14 cellular contexts compared by ENCODE assay signal in the genomic region with DNA sequence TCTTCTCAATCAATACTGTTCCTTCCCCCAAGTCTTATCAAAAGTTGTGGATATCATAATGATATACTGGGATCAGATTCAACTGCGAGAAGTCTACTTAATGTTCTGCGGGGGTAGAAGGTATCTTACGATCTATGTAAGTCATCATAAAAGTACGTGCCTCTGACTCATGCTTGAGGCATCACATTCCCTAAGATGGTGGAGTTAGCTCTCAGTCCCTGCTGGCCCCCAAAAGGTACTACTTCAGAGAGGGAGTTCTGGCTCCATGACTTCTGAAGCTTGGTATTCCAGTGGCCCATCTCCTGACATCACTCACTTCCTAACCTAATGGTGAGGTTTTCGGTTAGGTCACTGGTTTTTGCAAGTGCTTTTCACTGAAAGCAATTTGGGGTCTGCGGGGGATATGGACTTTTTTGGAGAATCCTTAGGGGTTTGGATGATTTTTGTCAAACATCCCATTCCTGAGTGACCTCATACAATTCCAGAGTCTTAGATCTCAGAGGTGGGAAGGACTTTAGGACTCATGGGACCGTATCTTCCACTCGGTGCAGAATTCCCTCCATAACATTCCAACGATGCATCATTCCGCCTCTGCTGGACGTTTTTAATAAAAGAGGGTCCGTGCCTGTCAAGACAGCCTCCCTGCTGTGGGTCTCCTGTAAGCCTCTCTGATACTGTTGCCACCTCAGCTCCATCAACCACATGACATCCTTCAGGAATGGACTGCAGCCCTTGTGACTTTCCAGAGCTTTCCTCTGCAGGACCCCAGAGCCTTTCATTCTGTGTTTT.
DNase-seq lines count a peak whose midpoint lies in the region; ATAC-seq and TF ChIP-seq lines count a peak whose summit lies in the region.
"Had no signal": no experiment of that assay in that cellular context is flagged by ENCODE, and none has a peak within 500 bp of the region (broad histone marks: within the 10 kb centered on the region; RNA-seq: fewer than 3 reads in every experiment).

No MANE protein-coding gene starts in this region.

- no peaks in the 10 kb centered on the region for H4K20me1 ChIP-seq in SK-N-SH (ENCODE audit: insufficient read depth)

- no peak overlapping the region for H2AFZ ChIP-seq in SK-N-SH (ENCODE audit: low read depth)

- 19% methylated on average over 12 of the region's 12 CpGs for WGBS in SK-N-SH (ENCODE audit: low lambda C conversion rate)

- H3K4me3 Mint-ChIP-seq in WTC11 = no peak overlapping the region
- H3K4me3 Mint-ChIP-seq in CD4-positive, alpha-beta T cell = no peak overlapping the region

- no peaks in the 10 kb centered on the region for H3K27me3 Mint-ChIP-seq in WTC11 (ENCODE audit: low read depth)
- H3K27me3 Mint-ChIP-seq in CD4-positive, alpha-beta T cell = no peaks in the 10 kb centered on the region

- H3K9me2 ChIP-seq in SK-N-SH = no peaks in the 10 kb centered on the region

- H3K4me2 ChIP-seq in SK-N-SH = no peak overlapping the region

- TF ChIP-seq RAD21 in SK-N-SH (IDR thresholded peaks at IDR 0.05; ENCODE audit: low read length) = no peak

- H3F3A ChIP-seq in SK-N-SH (replicated peaks; ENCODE audit: insufficient read depth) = no peaks in the 10 kb centered on the region

- TF ChIP-seq CTCF in SK-N-SH (IDR thresholded peaks at IDR 0.05) (0 out of 2 replicates have a peak, but pooled peaks have one; percentile 12), WTC11 (IDR thresholded peaks at IDR 0.05) (no peak)
- no peak for TF ChIP-seq CTCF in CD4-positive, alpha-beta T cell (IDR thresholded peaks at IDR 0.05)

- ATAC-seq in SK-N-SH treated with all-trans-retinoic acid at 6 μM for 48 hours (no peak; the same call in 2 of the 3 replicates), WTC11 (0 out of 2 replicates have a peak, but pooled peaks have one; percentile 34), esophagus mucosa (no peak)
- ATAC-seq in CD4-positive, alpha-beta T cell (ENCODE audit: poor library complexity) = no peak

- TF ChIP-seq EP300 in SK-N-SH (IDR thresholded peaks at IDR 0.05; ENCODE audit: borderline replicate concordance in 1 of 2, low read depth in 1 of 2, low read length in 1 of 2) = no peak

- H3K9me3 Mint-ChIP-seq in WTC11 = peaks cover 17% of the 10 kb centered on the region
- no peaks in the 10 kb centered on the region for H3K9me3 Mint-ChIP-seq in CD4-positive, alpha-beta T cell

- no peaks in the 10 kb centered on the region; the same call in 1 of the 2 replicates for H3K36me3 Mint-ChIP-seq in WTC11
- H3K36me3 Mint-ChIP-seq in CD4-positive, alpha-beta T cell (ENCODE audit: low read depth) = peaks cover 9% of the 10 kb centered on the region

- no peak overlapping the region for H3K4me3 ChIP-seq in SK-N-SH (ENCODE audit: low read depth in 2 of 2, low read length in 1 of 2)
- H3K4me3 ChIP-seq: skin epidermis had no signal

- no peaks in the 10 kb centered on the region for H3K79me2 ChIP-seq in SK-N-SH (ENCODE audit: insufficient read depth)

- DNase-seq in SK-N-SH (no peak), WTC11 (ENCODE audit: low spot score) (no peak), glomerular endothelial cell (ENCODE audit: extremely low read depth, low read depth, low spot score) (peak; percentile 44), NK-92 (lab: John Stamatoyannopoulos, UW; ENCODE audit: unreplicated experiment) (no peak)
- no peak for DNase-seq in stimulated activated CD4-positive, alpha-beta T cell treated with anti-CD3 and anti-CD28 coated beads, Interleukin-2, amount 100 ng/mL, for 24 hours
- no peak for DNase-seq in CD4-positive, alpha-beta T cell
- DNase-seq: activated CD4-positive, alpha-beta T cell treated with anti-CD3 and anti-CD28 coated beads for 48 hours; activated gamma-delta T cell; cortex of kidney; GDM1; Karpas-422 had no signal

- CTCF ChIA-PET in SK-N-SH (lab: Yijun Ruan, JAX) (interaction anchor here (1.1 kb wide), 1 partner anchor 25 kb away, joined by 3 read pairs; no protein-coding TSS in a partner anchor), WTC11 (lab: Charles Lee) (no interaction called here)
- CTCF ChIA-PET in CD4-positive, alpha-beta T cell (lab: Charles Lee) = no interaction called here

- no peaks in the 10 kb centered on the region for H3K9me3 ChIP-seq in SK-N-SH
- H3K9me3 ChIP-seq in CD4-positive, alpha-beta T cell (ENCODE audit: control insufficient read depth, low read length) = no peaks in the 10 kb centered on the region

- intact Hi-C loops in CD4-positive, alpha-beta T cell (cut with DNase I, micrococcal nuclease) = no loop called here

- H3K27ac ChIP-seq in SK-N-SH (ENCODE audit: low read depth in 2 of 2, low read length in 1 of 2) = peak overlapping the region in 1 of 2 experiments; percentile 49; a peak in 2 of 4 replicates
- H3K27ac ChIP-seq in CD4-positive, alpha-beta T cell (ENCODE audit: low read depth, low read length) = no peak overlapping the region
- H3K27ac ChIP-seq: skin epidermis had no signal

- no peaks in the 10 kb centered on the region for H3K27me3 ChIP-seq in SK-N-SH (ENCODE audit: insufficient read depth)
- no peaks in the 10 kb centered on the region for H3K27me3 ChIP-seq in CD4-positive, alpha-beta T cell (ENCODE audit: control insufficient read depth, insufficient read depth, low read length)

- H3K4me1 Mint-ChIP-seq in WTC11 = peaks cover 6% of the 10 kb centered on the region
- no peaks in the 10 kb centered on the region for H3K4me1 Mint-ChIP-seq in CD4-positive, alpha-beta T cell (ENCODE audit: low read depth)

- H3K36me3 ChIP-seq in SK-N-SH (replicated peaks in 1 of 2; ENCODE audit: control insufficient read depth in 1 of 2, insufficient read depth in 2 of 2, low read length in 1 of 2) = no peaks in the 10 kb centered on the region

- H3K9ac ChIP-seq in SK-N-SH = no peak overlapping the region

- peaks cover 0 to 3% of the 10 kb centered on the region in 2 experiments; a peak in 1 of 4 replicates for H3K4me1 ChIP-seq in SK-N-SH (ENCODE audit: control insufficient read depth in 1 of 2, insufficient read depth in 2 of 2, low read depth in 1 of 2, low read length in 1 of 2)

- no peak overlapping the region for H3K27ac Mint-ChIP-seq in WTC11
- no peak overlapping the region for H3K27ac Mint-ChIP-seq in CD4-positive, alpha-beta T cell

- POLR2A ChIA-PET in SK-N-SH (lab: Yijun Ruan, JAX) = no interaction called here
- POLR2A ChIA-PET in WTC11 (lab: Charles Lee) = no interaction called here
- POLR2A ChIA-PET in CD4-positive, alpha-beta T cell (lab: Charles Lee) = no interaction called here

TF ChIP-seq in SK-N-SH, 30 proteins besides CTCF, POLR2A, EP300 and RAD21 (continues in another document):
- no peak for TF ChIP-seq FOXM1 (IDR thresholded peaks at IDR 0.05; ENCODE audit: low read depth)
- no peak for TF ChIP-seq RCOR1 (IDR thresholded peaks at IDR 0.05; ENCODE audit: low read length)
- peak; percentile 45; the same call in 1 of the 2 replicates for TF ChIP-seq FOSL2 (IDR thresholded peaks at IDR 0.05; ENCODE audit: borderline replicate concordance, low read depth)
- TF ChIP-seq RFX5 (IDR thresholded peaks at IDR 0.05; ENCODE audit: low read length) = no peak
- TF ChIP-seq FOXJ3 (CRISPR knock-in tag; IDR thresholded peaks at IDR 0.05) = no peak
- TF ChIP-seq, protein P1, sequence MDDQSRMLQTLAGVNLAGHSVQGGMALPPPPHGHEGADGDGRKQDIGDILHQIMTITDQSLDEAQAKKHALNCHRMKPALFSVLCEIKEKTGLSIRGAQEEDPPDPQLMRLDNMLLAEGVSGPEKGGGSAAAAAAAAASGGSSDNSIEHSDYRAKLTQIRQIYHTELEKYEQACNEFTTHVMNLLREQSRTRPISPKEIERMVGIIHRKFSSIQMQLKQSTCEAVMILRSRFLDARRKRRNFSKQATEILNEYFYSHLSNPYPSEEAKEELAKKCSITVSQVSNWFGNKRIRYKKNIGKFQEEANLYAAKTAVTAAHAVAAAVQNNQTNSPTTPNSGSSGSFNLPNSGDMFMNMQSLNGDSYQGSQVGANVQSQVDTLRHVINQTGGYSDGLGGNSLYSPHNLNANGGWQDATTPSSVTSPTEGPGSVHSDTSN (IDR thresholded peaks at IDR 0.05) = no peak
- TF ChIP-seq JUND (IDR thresholded peaks at IDR 0.05) = peak; percentile 43; the same call in 1 of the 2 replicates

TF ChIP-seq in SK-N-SH treated with all-trans-retinoic acid at 6 μM for 48 hours, 23 proteins besides CTCF, POLR2A, EP300 and RAD21 (continues in another document):
- TF ChIP-seq SNAI2 (CRISPR knock-in tag; IDR thresholded peaks at IDR 0.05) = no peak
- TF ChIP-seq GLIS3 (CRISPR knock-in tag; IDR thresholded peaks at IDR 0.05) = no peak

TF ChIP-seq in WTC11, 78 proteins besides CTCF, POLR2A, EP300 and RAD21 (continues in another document):
- TF ChIP-seq, protein P2, sequence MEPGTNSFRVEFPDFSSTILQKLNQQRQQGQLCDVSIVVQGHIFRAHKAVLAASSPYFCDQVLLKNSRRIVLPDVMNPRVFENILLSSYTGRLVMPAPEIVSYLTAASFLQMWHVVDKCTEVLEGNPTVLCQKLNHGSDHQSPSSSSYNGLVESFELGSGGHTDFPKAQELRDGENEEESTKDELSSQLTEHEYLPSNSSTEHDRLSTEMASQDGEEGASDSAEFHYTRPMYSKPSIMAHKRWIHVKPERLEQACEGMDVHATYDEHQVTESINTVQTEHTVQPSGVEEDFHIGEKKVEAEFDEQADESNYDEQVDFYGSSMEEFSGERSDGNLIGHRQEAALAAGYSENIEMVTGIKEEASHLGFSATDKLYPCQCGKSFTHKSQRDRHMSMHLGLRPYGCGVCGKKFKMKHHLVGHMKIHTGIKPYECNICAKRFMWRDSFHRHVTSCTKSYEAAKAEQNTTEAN (CRISPR knock-in tag; IDR thresholded peaks at IDR 0.05) = no peak
